Comparison of ENCODE assay signal across 21 cellular contexts in the genomic region with DNA sequence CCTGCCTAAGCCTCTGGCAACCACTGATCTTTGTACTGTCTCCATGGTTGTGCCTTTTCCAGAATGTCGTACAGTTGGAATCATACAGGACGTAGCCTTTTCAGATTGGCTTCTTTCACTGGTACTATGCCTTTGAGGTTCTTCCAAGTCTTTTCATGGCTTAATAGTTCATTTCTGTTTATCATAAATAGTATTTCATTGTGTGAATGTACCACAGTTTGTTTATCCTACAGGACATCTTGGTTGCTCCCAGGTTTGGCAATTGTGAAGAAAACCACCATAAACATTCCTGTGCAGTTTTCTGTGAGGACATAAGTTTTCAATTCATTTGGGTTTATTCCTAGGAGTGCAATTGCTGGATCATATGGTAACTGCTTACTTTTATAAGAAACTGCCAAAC.
DNase-seq lines count a peak whose midpoint lies in the region; ATAC-seq, FAIRE-seq and TF ChIP-seq lines count a peak whose summit lies in the region.
"Had no signal": no experiment of that assay in that cellular context is flagged by ENCODE, and none has a peak within 500 bp of the region (broad histone marks: within the 10 kb centered on the region; RNA-seq: fewer than 3 reads in every experiment).

No MANE protein-coding gene starts in this region.

- TF ChIP-seq POLR2A in HepG2 (IDR thresholded peaks at IDR 0.05; ENCODE audit: insufficient read depth in 1 of 2, low read depth in 2 of 2, low read length in 2 of 2) = no peak
- TF ChIP-seq POLR2A in right lobe of liver (IDR thresholded peaks at IDR 0.05) = no peak

- H3K36me3 ChIP-seq in HepG2 (replicated peaks in 1 of 2; ENCODE audit: control insufficient read depth in 1 of 2, insufficient read depth in 2 of 2, low read length in 2 of 2) (no peaks in the 10 kb centered on the region), right lobe of liver (no peaks in the 10 kb centered on the region), endodermal cell (ENCODE audit: control insufficient read depth, insufficient read depth, low read length) (no peaks in the 10 kb centered on the region), right atrium auricular region (no peaks in the 10 kb centered on the region)

- POLR2A ChIA-PET in HepG2 (lab: Yijun Ruan, JAX) = no interaction called here

- 70% methylated on average over 2 of the region's 2 CpGs for WGBS in HepG2 (ENCODE audit: low lambda C conversion rate)
- WGBS in right lobe of liver (ENCODE audit: insufficient coverage, low coverage, low lambda C conversion rate, missing lambda C conversion rate) = 92% methylated on average over 2 of the region's 2 CpGs
- WGBS in endodermal cell (ENCODE audit: insufficient coverage in 1 of 2, insufficient read length in 1 of 2), 2 experiments = 95 to 100% methylated on average over 2 of the region's 2 CpGs

- no TSS peak for BruUV-seq in HepG2 (replicated peaks; lab: Mats Ljungman, UMichigan)

- H3K27ac ChIP-seq in HepG2 (ENCODE audit: extremely low read length, insufficient read depth, low read length) (no peak overlapping the region), right lobe of liver (no peak overlapping the region), endodermal cell (ENCODE audit: low read depth, low read length) (no peak overlapping the region), right atrium auricular region (no peak overlapping the region)
- H3K27ac ChIP-seq: 22Rv1; A549; BLaER1 treated with 17β-estradiol and CSF1 and Interleukin-3, amounts not matched to agents 10 nM and 100 nM; C4-2B had no signal

- peaks cover 9% of the 10 kb centered on the region for H3K4me1 Mint-ChIP-seq in endodermal cell
- H3K4me1 Mint-ChIP-seq: B cell had no signal

- H3K27me3 ChIP-seq in HepG2 (ENCODE audit: control insufficient read depth in 1 of 2, insufficient read depth in 2 of 2, low read length in 2 of 2) (no peaks in the 10 kb centered on the region), right lobe of liver (no peaks in the 10 kb centered on the region), endodermal cell (ENCODE audit: control insufficient read depth, insufficient read depth, low read length, poor library complexity, severe bottlenecking) (no peaks in the 10 kb centered on the region), right atrium auricular region (no peaks in the 10 kb centered on the region)
- H3K27me3 ChIP-seq: BLaER1 treated with 17β-estradiol and CSF1 and Interleukin-3, amounts not matched to agents 10 nM and 100 nM had no signal

- peaks cover 24% of the 10 kb centered on the region for H3K9me3 ChIP-seq in HepG2 (ENCODE audit: low read length)
- H3K9me3 ChIP-seq in right lobe of liver = peaks cover 0 to 8% (median 0%) of the 10 kb centered on the region in 4 donors
- peaks cover 34% of the 10 kb centered on the region for H3K9me3 ChIP-seq in endodermal cell (ENCODE audit: control insufficient read depth, low read length)
- H3K9me3 ChIP-seq in right atrium auricular region = peaks cover 0 to 22% of the 10 kb centered on the region in 2 donors

- no peak for TF ChIP-seq RAD21 in HepG2 (CRISPR knock-in tag; IDR thresholded peaks at IDR 0.05)

- H3K9me3 Mint-ChIP-seq in endodermal cell = peaks cover 32% of the 10 kb centered on the region

- CTCF ChIA-PET in HepG2 (lab: Yijun Ruan, JAX; ENCODE audit: low intra/inter-chr PET ratio, low total read pairs) = no interaction called here

- H3K4me2 ChIP-seq in HepG2 (ENCODE audit: low read depth, low read length) = no peak overlapping the region
- H3K4me2 ChIP-seq: A549; BLaER1 treated with 17β-estradiol and CSF1 and Interleukin-3, amounts not matched to agents 10 nM and 100 nM had no signal

- H4K20me1 ChIP-seq in HepG2 (ENCODE audit: insufficient read depth, low read length) = no peaks in the 10 kb centered on the region
- H4K20me1 ChIP-seq: BLaER1 treated with 17β-estradiol and CSF1 and Interleukin-3, amounts not matched to agents 10 nM and 100 nM had no signal

- H3K27me3 Mint-ChIP-seq in endodermal cell (ENCODE audit: insufficient read depth) = no peaks in the 10 kb centered on the region
- H3K27me3 Mint-ChIP-seq: CD4-positive, alpha-beta T cell had no signal

- DNase-seq in HepG2 (ENCODE audit: low spot score) = no peak
- DNase-seq in right lobe of liver = no peak
- DNase-seq in endodermal cell = peak; percentile 1
- peak; percentile 9 for DNase-seq in islet precursor cell
- DNase-seq in right atrium auricular region (ENCODE audit: low spot score) = no peak
- DNase-seq in HCEC 1CT = no peak
- DNase-seq: AML-193; Caco-2; Calu3; CD4-positive, alpha-beta T cell; CD8-positive, alpha-beta T cell; DMS79 treated with DMSO at 0.1 percent for 48 hours; GF-D8 had no signal

- no peak for FAIRE-seq in HepG2 (lab: Jason Lieb, UNC)
- FAIRE-seq: A549, G401.6, GM12891, GM18507 had no signal

- no peak for TF ChIP-seq CTCF in HepG2 (CRISPR knock-in tag; IDR thresholded peaks at IDR 0.05)
- no peak for TF ChIP-seq CTCF in right lobe of liver (IDR thresholded peaks at IDR 0.05)
- no peak for TF ChIP-seq CTCF in endodermal cell (conservative IDR thresholded peaks at IDR 0.05)
- no peak for TF ChIP-seq CTCF in right atrium auricular region (IDR thresholded peaks at IDR 0.05)

- ATAC-seq in HepG2 = peak; percentile 44; the same call in 2 of the 3 replicates
- ATAC-seq in right lobe of liver = no peak
- ATAC-seq: A549; CD8-positive, alpha-beta T cell had no signal

- intact Hi-C loops in HepG2 (cut with micrococcal nuclease; ENCODE audit: unreplicated experiment) (no loop called here), right lobe of liver (cut with DNase I) (no loop called here)

- TF ChIP-seq EP300 in HepG2 (IDR thresholded peaks at IDR 0.05; ENCODE audit: low read depth in 2 of 2, low read length in 2 of 2) = no peak
- TF ChIP-seq EP300 in HepG2 (CRISPR knock-in tag; IDR thresholded peaks at IDR 0.05; ENCODE audit: borderline replicate concordance) = no peak

- H3K4me1 ChIP-seq in HepG2 (ENCODE audit: insufficient read depth, low read length) = peaks cover 54% of the 10 kb centered on the region
- no peaks in the 10 kb centered on the region for H3K4me1 ChIP-seq in right lobe of liver
- no peaks in the 10 kb centered on the region for H3K4me1 ChIP-seq in endodermal cell (ENCODE audit: control insufficient read depth, insufficient read depth, low read length)
- H3K4me1 ChIP-seq in right atrium auricular region = no peaks in the 10 kb centered on the region
- H3K4me1 ChIP-seq: BLaER1 treated with 17β-estradiol and CSF1 and Interleukin-3, amounts not matched to agents 10 nM and 100 nM; Caco-2 had no signal

- H3K36me3 Mint-ChIP-seq in endodermal cell (ENCODE audit: low read depth) = peaks cover 5% of the 10 kb centered on the region
- H3K36me3 Mint-ChIP-seq: CD8-positive, alpha-beta T cell had no signal

- in situ Hi-C loops in HepG2 (cut with HindIII; ENCODE audit: extremely low pct_ligation_motif_present, low pct_unique_long_range_greater_than_20kb) = no loop called here

- H3K4me3 Mint-ChIP-seq in endodermal cell = no peak overlapping the region
- H3K4me3 Mint-ChIP-seq: B cell; CD4-positive, alpha-beta T cell; CD8-positive, alpha-beta T cell had no signal

- no peak overlapping the region for H3K9ac ChIP-seq in HepG2 (ENCODE audit: insufficient read depth, low read depth, low read length)
- H3K9ac ChIP-seq in endodermal cell (ENCODE audit: extremely low read depth, low read length, poor library complexity, severe bottlenecking) = no peak overlapping the region
- H3K9ac ChIP-seq: BLaER1 treated with 17β-estradiol and CSF1 and Interleukin-3, amounts not matched to agents 10 nM and 100 nM had no signal

- no peak overlapping the region for H2AFZ ChIP-seq in HepG2 (ENCODE audit: low read length)

- no peak overlapping the region for H3K4me3 ChIP-seq in HepG2 (replicated peaks in 1 of 3; ENCODE audit: insufficient read depth in 1 of 3, low read depth in 2 of 3, low read length in 3 of 3)
- H3K4me3 ChIP-seq in right lobe of liver = no peak overlapping the region
- H3K4me3 ChIP-seq in endodermal cell (ENCODE audit: low read length) = no peak overlapping the region
- no peak overlapping the region for H3K4me3 ChIP-seq in right atrium auricular region
- H3K4me3 ChIP-seq: A549; BLaER1 treated with 17β-estradiol and CSF1 and Interleukin-3, amounts not matched to agents 10 nM and 100 nM had no signal

- no peaks in the 10 kb centered on the region for H3K79me2 ChIP-seq in HepG2 (ENCODE audit: insufficient read depth, low read length)

- no peak overlapping the region for H3K27ac Mint-ChIP-seq in endodermal cell
- H3K27ac Mint-ChIP-seq: B cell; CD4-positive, alpha-beta T cell; CD8-positive, alpha-beta T cell had no signal

TF ChIP-seq in HepG2, 621 proteins besides CTCF, POLR2A, EP300 and RAD21:
- TF ChIP-seq, protein P1, sequence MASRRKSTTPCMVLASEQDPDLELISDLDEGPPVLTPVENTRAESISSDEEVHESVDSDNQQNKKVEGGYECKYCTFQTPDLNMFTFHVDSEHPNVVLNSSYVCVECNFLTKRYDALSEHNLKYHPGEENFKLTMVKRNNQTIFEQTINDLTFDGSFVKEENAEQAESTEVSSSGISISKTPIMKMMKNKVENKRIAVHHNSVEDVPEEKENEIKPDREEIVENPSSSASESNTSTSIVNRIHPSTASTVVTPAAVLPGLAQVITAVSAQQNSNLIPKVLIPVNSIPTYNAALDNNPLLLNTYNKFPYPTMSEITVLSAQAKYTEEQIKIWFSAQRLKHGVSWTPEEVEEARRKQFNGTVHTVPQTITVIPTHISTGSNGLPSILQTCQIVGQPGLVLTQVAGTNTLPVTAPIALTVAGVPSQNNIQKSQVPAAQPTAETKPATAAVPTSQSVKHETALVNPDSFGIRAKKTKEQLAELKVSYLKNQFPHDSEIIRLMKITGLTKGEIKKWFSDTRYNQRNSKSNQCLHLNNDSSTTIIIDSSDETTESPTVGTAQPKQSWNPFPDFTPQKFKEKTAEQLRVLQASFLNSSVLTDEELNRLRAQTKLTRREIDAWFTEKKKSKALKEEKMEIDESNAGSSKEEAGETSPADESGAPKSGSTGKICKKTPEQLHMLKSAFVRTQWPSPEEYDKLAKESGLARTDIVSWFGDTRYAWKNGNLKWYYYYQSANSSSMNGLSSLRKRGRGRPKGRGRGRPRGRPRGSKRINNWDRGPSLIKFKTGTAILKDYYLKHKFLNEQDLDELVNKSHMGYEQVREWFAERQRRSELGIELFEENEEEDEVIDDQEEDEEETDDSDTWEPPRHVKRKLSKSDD (CRISPR knock-in tag; IDR thresholded peaks at IDR 0.05; ENCODE audit: low read depth) = no peak
- TF ChIP-seq HNF4A (CRISPR knock-in tag; IDR thresholded peaks at IDR 0.05) = peak; percentile 45

Comparison
In these comparisons a context has a peak if more than half of its experiments do, and no peak if none do; other contexts are left out.
1. DNase-seq: peak in endodermal cell (single experiment) and islet precursor cell (single experiment); none in HepG2 (single experiment), right lobe of liver (0 of 3), right atrium auricular region (single experiment) and HCEC 1CT (single experiment).